ENCODE assay signal across 26 cellular contexts in genomic region chr1:54507471-54507870, GRCh38. TPM values are rescaled to one million over a fixed set of nuclear protein-coding genes. Genes with fewer than 3 reads are reported as not detected.
DNase-seq lines count a peak whose midpoint lies in the region; ATAC-seq and TF ChIP-seq lines count a peak whose summit lies in the region.
"Had no signal": no experiment of that assay in that cellular context is flagged by ENCODE, and none has a peak within 500 bp of the region (broad histone marks: within the 10 kb centered on the region; RNA-seq: fewer than 3 reads in every experiment).

No MANE protein-coding gene starts in this region.

- ATAC-seq in HCT116 (peak; percentile 31), T-helper 17 cell (no peak)
- no peak for ATAC-seq in activated T-cell treated with anti-CD3 and anti-CD28 coated beads, Interleukin-2, amount 50 U/mL, for 4 hours
- ATAC-seq: A549, GM12878, T-cell had no signal

- H3K4me1 Mint-ChIP-seq in T-helper 17 cell: peaks cover 2% of the 10 kb centered on the region
- no peaks in the 10 kb centered on the region for H3K4me1 Mint-ChIP-seq in activated T-helper 2 cell treated with anti-CD3 and anti-CD28 coated beads, Interferon-gamma antibody, Interleukin-2, Interleukin-4, amounts not matched to agents 10 μg/mL and 5 μg/mL and 100 μg/mL, durations not matched to agents 14 hours and 24 hours and 36 hours (ENCODE audit: low read depth)
- H3K4me1 Mint-ChIP-seq in activated T-cell treated with anti-CD3 and anti-CD28 coated beads, Interleukin-2, amount 50 U/mL, for 4 hours (ENCODE audit: low read depth): no peaks in the 10 kb centered on the region
- H3K4me1 Mint-ChIP-seq: T-cell had no signal

- no peaks in the 10 kb centered on the region for H3K79me2 ChIP-seq in HCT116 (ENCODE audit: insufficient read depth, low read length)

- no peaks in the 10 kb centered on the region for H3K79me1 ChIP-seq in mesenchymal stem cell (replicated peaks; ENCODE audit: low read length, poor library complexity, severe bottlenecking)

- H3K23ac ChIP-seq in mesenchymal stem cell (ENCODE audit: low read length in 2 of 2): no peak overlapping the region

- H4K20me1 ChIP-seq in HCT116 (ENCODE audit: insufficient read depth): no peaks in the 10 kb centered on the region
- H4K20me1 ChIP-seq: BLaER1 treated with 17β-estradiol and CSF1 and Interleukin-3, amounts not matched to agents 10 nM and 100 nM had no signal

- no peak overlapping the region for H2BK120ac ChIP-seq in mesenchymal stem cell (ENCODE audit: low read depth, low read length)

- no peak overlapping the region for H4K91ac ChIP-seq in mesenchymal stem cell (ENCODE audit: low read length)

- H4K8ac ChIP-seq in mesenchymal stem cell (ENCODE audit: low read length): no peak overlapping the region

- CTCF ChIA-PET in HCT116 (lab: Charles Lee): no interaction called here

- H3K27ac Mint-ChIP-seq in T-helper 17 cell: peak overlapping the region; percentile 16
- no peak overlapping the region for H3K27ac Mint-ChIP-seq in activated T-helper 2 cell treated with anti-CD3 and anti-CD28 coated beads, Interferon-gamma antibody, Interleukin-2, Interleukin-4, amounts not matched to agents 10 μg/mL and 5 μg/mL and 100 μg/mL, durations not matched to agents 14 hours and 24 hours and 36 hours
- H3K27ac Mint-ChIP-seq: CD4-positive, alpha-beta T cell; T-cell had no signal

- H3K27ac ChIP-seq in HCT116 (ENCODE audit: low read depth, low read length) (no peak overlapping the region), mesenchymal stem cell (ENCODE audit: low read length, poor library complexity, severe bottlenecking) (no peak overlapping the region)
- H3K27ac ChIP-seq: A549; BLaER1 treated with 17β-estradiol and CSF1 and Interleukin-3, amounts not matched to agents 10 nM and 100 nM; KMS-11; RWPE1 had no signal

- H3K36me3 Mint-ChIP-seq in T-helper 17 cell (ENCODE audit: low read depth): peaks cover 5% of the 10 kb centered on the region
- no peaks in the 10 kb centered on the region for H3K36me3 Mint-ChIP-seq in activated T-helper 2 cell treated with anti-CD3 and anti-CD28 coated beads, Interferon-gamma antibody, Interleukin-2, Interleukin-4, amounts not matched to agents 10 μg/mL and 5 μg/mL and 100 μg/mL, durations not matched to agents 14 hours and 24 hours and 36 hours (ENCODE audit: low read depth)
- H3K36me3 Mint-ChIP-seq in activated T-cell treated with anti-CD3 and anti-CD28 coated beads, Interleukin-2, amount 50 U/mL, for 4 hours (ENCODE audit: insufficient read depth): no peaks in the 10 kb centered on the region
- H3K36me3 Mint-ChIP-seq: T-cell had no signal

- no peak overlapping the region for H2AK5ac ChIP-seq in mesenchymal stem cell (ENCODE audit: low read length, severe bottlenecking)

- no peaks in the 10 kb centered on the region for H3K27me3 ChIP-seq in HCT116 (ENCODE audit: insufficient read depth, low read length)
- H3K27me3 ChIP-seq in mesenchymal stem cell (ENCODE audit: control insufficient read depth in 1 of 2, insufficient read depth in 1 of 2, low read length in 2 of 2): peaks cover 5 to 10% of the 10 kb centered on the region in 2 experiments
- H3K27me3 ChIP-seq: BLaER1 treated with 17β-estradiol and CSF1 and Interleukin-3, amounts not matched to agents 10 nM and 100 nM had no signal

- intact Hi-C loops in HCT116 (cut with micrococcal nuclease): no loop called here
- intact Hi-C loops in activated T-helper 2 cell treated with anti-CD3 and anti-CD28 coated beads, Interferon-gamma antibody, Interleukin-2, Interleukin-4, amounts not matched to agents 10 μg/mL and 5 μg/mL and 100 μg/mL, durations not matched to agents 14 hours and 24 hours and 36 hours (cut with micrococcal nuclease): no loop called here

- H3K4me3 Mint-ChIP-seq in T-helper 17 cell: no peak overlapping the region
- no peak overlapping the region for H3K4me3 Mint-ChIP-seq in activated T-helper 2 cell treated with anti-CD3 and anti-CD28 coated beads, Interferon-gamma antibody, Interleukin-2, Interleukin-4, amounts not matched to agents 10 μg/mL and 5 μg/mL and 100 μg/mL, durations not matched to agents 14 hours and 24 hours and 36 hours (ENCODE audit: low read depth)
- no peak overlapping the region for H3K4me3 Mint-ChIP-seq in activated T-cell treated with anti-CD3 and anti-CD28 coated beads, Interleukin-2, amount 50 U/mL, for 4 hours
- H3K4me3 Mint-ChIP-seq: CD4-positive, alpha-beta T cell; HFFc6; T-cell had no signal

- H3K14ac ChIP-seq in mesenchymal stem cell (ENCODE audit: low read length in 2 of 2): no peak overlapping the region

- 84% methylated on average over 5 of the region's 8 CpGs for WGBS in mesenchymal stem cell

- TF ChIP-seq POLR2A in HCT116 (IDR thresholded peaks at IDR 0.05; ENCODE audit: borderline replicate concordance, extremely low read depth, insufficient read depth, insufficient read length): no peak

- no peaks in the 10 kb centered on the region for H3K9me2 ChIP-seq in HCT116 (ENCODE audit: insufficient read depth)

- no TSS peak for BruUV-seq in HCT116 (replicated peaks; lab: Mats Ljungman, UMichigan)

- H3K9me3 ChIP-seq in HCT116 (ENCODE audit: control insufficient read depth in 1 of 2, insufficient read depth in 1 of 2, low read depth in 1 of 2, low read length in 2 of 2) (no peaks in the 10 kb centered on the region), T-helper 17 cell (ENCODE audit: control insufficient read depth, low read length, poor library complexity, severe bottlenecking) (no peaks in the 10 kb centered on the region), mesenchymal stem cell (ENCODE audit: control insufficient read depth, low read length) (peaks cover 4% of the 10 kb centered on the region)
- H3K9me3 ChIP-seq: A549; BLaER1 treated with 17β-estradiol and CSF1 and Interleukin-3, amounts not matched to agents 10 nM and 100 nM had no signal

- no peak overlapping the region for H2BK5ac ChIP-seq in mesenchymal stem cell (ENCODE audit: low read depth, low read length, poor library complexity, severe bottlenecking)

- H3K18ac ChIP-seq in mesenchymal stem cell (ENCODE audit: low read depth in 1 of 2, low read length in 2 of 2): no peak overlapping the region

- DNase-seq in ELF-1 (ENCODE audit: low read depth, low spot score): peak; percentile 60
- no peak for DNase-seq in HCT116 (ENCODE audit: low read depth, low spot score)
- DNase-seq in T-helper 17 cell: no peak
- DNase-seq in mesenchymal stem cell: no peak
- no peak for DNase-seq in activated CD8-positive, alpha-beta memory T cell treated with anti-CD3 and anti-CD28 coated beads, Interleukin-2, amount 50 U/mL, for 48 hours
- DNase-seq in activated T-helper 2 cell treated with anti-CD3 and anti-CD28 coated beads, Interferon-gamma antibody, Interleukin-2, Interleukin-4, amounts not matched to agents 10 μg/mL and 5 μg/mL and 100 μg/mL, durations not matched to agents 14 hours and 24 hours and 36 hours (ENCODE audit: low spot score): no peak
- no peak for DNase-seq in activated T-cell treated with anti-CD3 and anti-CD28 coated beads, Interleukin-2, amount 50 U/mL, for 4 hours
- DNase-seq: AML-193; CD4-positive, alpha-beta T cell; GDM1; HFFc6; NCI-H1048; NCI-H1417 treated with DMSO at 0.1 percent for 48 hours; NCI-H1694 treated with DMSO at 0.1 percent for 48 hours; NCI-H2081 treated with DMSO at 0.1 percent for 48 hours; NCI-H2171; NCI-H226; NCI-H510A; NCI-H774; SHP77; T-cell had no signal

- H3K27me3 Mint-ChIP-seq in T-helper 17 cell: peaks cover 24% of the 10 kb centered on the region
- H3K27me3 Mint-ChIP-seq in activated T-helper 2 cell treated with anti-CD3 and anti-CD28 coated beads, Interferon-gamma antibody, Interleukin-2, Interleukin-4, amounts not matched to agents 10 μg/mL and 5 μg/mL and 100 μg/mL, durations not matched to agents 14 hours and 24 hours and 36 hours (ENCODE audit: low read depth): peaks cover 6% of the 10 kb centered on the region
- peaks cover 10% of the 10 kb centered on the region for H3K27me3 Mint-ChIP-seq in activated T-cell treated with anti-CD3 and anti-CD28 coated beads, Interleukin-2, amount 50 U/mL, for 4 hours (ENCODE audit: low read depth)

- H3K4me2 ChIP-seq in HCT116 (ENCODE audit: low read length) (no peak overlapping the region), mesenchymal stem cell (ENCODE audit: low read length, poor library complexity, severe bottlenecking) (no peak overlapping the region)
- H3K4me2 ChIP-seq: A549, KMS-11 had no signal

- H3K36me3 ChIP-seq in HCT116 (ENCODE audit: control insufficient read depth in 1 of 2, insufficient read depth in 2 of 2, low read length in 2 of 2) (no peaks in the 10 kb centered on the region), mesenchymal stem cell (ENCODE audit: control insufficient read depth in 1 of 2, insufficient read depth in 2 of 2, low read depth in 1 of 2, low read length in 2 of 2) (no peaks in the 10 kb centered on the region)
- H3K36me3 ChIP-seq: BLaER1 treated with 17β-estradiol and CSF1 and Interleukin-3, amounts not matched to agents 10 nM and 100 nM had no signal

- H3K4ac ChIP-seq in mesenchymal stem cell (ENCODE audit: low read depth in 1 of 2, low read length in 2 of 2): no peak overlapping the region

- H3K4me3 ChIP-seq in HCT116 (replicated peaks in 1 of 2; ENCODE audit: low read depth in 1 of 2, low read length in 2 of 2): no peak overlapping the region
- H3K4me3 ChIP-seq in mesenchymal stem cell (ENCODE audit: insufficient read depth in 1 of 2, low read depth in 1 of 2, low read length in 2 of 2): no peak overlapping the region
- H3K4me3 ChIP-seq: A549; BLaER1 treated with 17β-estradiol and CSF1 and Interleukin-3, amounts not matched to agents 10 nM and 100 nM; GM12878 had no signal

- TF ChIP-seq CTCF in HCT116 (IDR thresholded peaks at IDR 0.05 in 2 of 3, conservative IDR thresholded peaks at IDR 0.05 in 1 of 3; ENCODE audit: borderline replicate concordance in 1 of 3, insufficient read depth in 1 of 3, low read depth in 2 of 3, low read length in 2 of 3): no peak

- no peak overlapping the region for H3K9ac ChIP-seq in HCT116 (ENCODE audit: low read length)
- no peak overlapping the region for H3K9ac ChIP-seq in mesenchymal stem cell (ENCODE audit: low read length)
- H3K9ac ChIP-seq: KMS-11 had no signal

- H2BK12ac ChIP-seq in mesenchymal stem cell (ENCODE audit: low read length in 2 of 2): no peak overlapping the region

- H3K9me3 Mint-ChIP-seq in activated T-helper 2 cell treated with anti-CD3 and anti-CD28 coated beads, Interferon-gamma antibody, Interleukin-2, Interleukin-4, amounts not matched to agents 10 μg/mL and 5 μg/mL and 100 μg/mL, durations not matched to agents 14 hours and 24 hours and 36 hours: no peaks in the 10 kb centered on the region
- no peaks in the 10 kb centered on the region for H3K9me3 Mint-ChIP-seq in activated T-cell treated with anti-CD3 and anti-CD28 coated beads, Interleukin-2, amount 50 U/mL, for 4 hours
- H3K9me3 Mint-ChIP-seq: CD4-positive, alpha-beta T cell; HFFc6; T-cell had no signal

- no peak overlapping the region for H2BK15ac ChIP-seq in mesenchymal stem cell (ENCODE audit: low read depth, poor library complexity, severe bottlenecking)

- no peak for TF ChIP-seq RAD21 in HCT116 (IDR thresholded peaks at IDR 0.05; ENCODE audit: low read depth)

- H2AFZ ChIP-seq in HCT116 (ENCODE audit: low read depth, low read length, poor library complexity, severe bottlenecking) (no peak overlapping the region), mesenchymal stem cell (ENCODE audit: low read depth, low read length) (peak overlapping the region; percentile 61)

- RAD21 ChIA-PET in HCT116 (lab: Charles Lee; ENCODE audit: low non-redundant PET in 1 of 2, low total read pairs in 2 of 2, uncharacterized antibody in 2 of 2, unreplicated experiment in 2 of 2): no interaction called here

- POLR2A ChIA-PET in HCT116 (lab: Charles Lee): no interaction called here

- H3K4me1 ChIP-seq in HCT116 (ENCODE audit: control insufficient read depth in 1 of 2, insufficient read depth in 2 of 2, low read length in 2 of 2): peaks cover 0 to 5% of the 10 kb centered on the region in 2 experiments; a peak in 1 of 4 replicates
- H3K4me1 ChIP-seq in mesenchymal stem cell (ENCODE audit: control insufficient read depth, insufficient read depth, low read depth, low read length): peaks cover 9% of the 10 kb centered on the region
- H3K4me1 ChIP-seq: A549 had no signal

RNA-seq across cellular contexts. Expression of gene ACOT11, which starts 40.6 kb away (rescaled TPM):
- 31.1 TPM for total RNA-seq in HCT116 (2021; ENCODE audit: unreplicated experiment)
- polyA plus RNA-seq in HCT116 (2012): 17.3 and 18.7 TPM in 2 replicates
- under 1 TPM; 0.67 to 0.78 TPM for total RNA-seq in T-helper 17 cell
- polyA plus RNA-seq in mesenchymal stem cell (2013, experiment 1 of 2): 0.83 TPM
- polyA plus RNA-seq in mesenchymal stem cell (2013, experiment 2 of 2): 0.88 TPM
- total RNA-seq in activated T-helper 2 cell treated with anti-CD3 and anti-CD28 coated beads, Interferon-gamma antibody, Interleukin-2, Interleukin-4, amounts not matched to agents 10 μg/mL and 5 μg/mL and 100 μg/mL, durations not matched to agents 14 hours and 24 hours and 36 hours: 1.8 and 2.3 TPM in 2 replicates
- total RNA-seq in activated T-cell treated with anti-CD3 and anti-CD28 coated beads, Interleukin-2, amount 50 U/mL, for 4 hours: under 1 TPM; 0.25 to 0.35 (median 0.34) TPM
